Comparison of ENCODE assay signal across 20 cellular contexts in genomic region chr3:143465638-143466037, GRCh38.
DNase-seq lines count a peak whose midpoint lies in the region; ATAC-seq, FAIRE-seq and TF ChIP-seq lines count a peak whose summit lies in the region.
"Had no signal": no experiment of that assay in that cellular context is flagged by ENCODE, and none has a peak within 500 bp of the region (broad histone marks: within the 10 kb centered on the region; RNA-seq: fewer than 3 reads in every experiment).

No MANE protein-coding gene starts in this region.

- BruUV-seq in Calu3 (replicated peaks; lab: Mats Ljungman, UMichigan) (no TSS peak), PC-3 (replicated peaks; lab: Mats Ljungman, UMichigan) (no TSS peak)

- TF ChIP-seq CTCF in Calu3 (IDR thresholded peaks at IDR 0.05; ENCODE audit: unreplicated experiment): no peak
- no peak for TF ChIP-seq CTCF in PC-3 (conservative IDR thresholded peaks at IDR 0.05; ENCODE audit: low read depth, low read length)
- no peak for TF ChIP-seq CTCF in kidney (IDR thresholded peaks at IDR 0.05; ENCODE audit: borderline replicate concordance, extremely low read depth, insufficient read depth)
- no peak for TF ChIP-seq CTCF in mucosa of descending colon (IDR thresholded peaks at IDR 0.05)

- no peaks in the 10 kb centered on the region for H3K27me3 Mint-ChIP-seq in Calu3 (ENCODE audit: unreplicated experiment)

- no peaks in the 10 kb centered on the region for H3K36me3 Mint-ChIP-seq in Calu3 (ENCODE audit: insufficient read depth, unreplicated experiment)

- peak overlapping the region; percentile 68 for H3K27ac Mint-ChIP-seq in Calu3 (ENCODE audit: unreplicated experiment)
- H3K27ac Mint-ChIP-seq: CD8-positive, alpha-beta T cell; H9 had no signal

- no peaks in the 10 kb centered on the region for H3K79me2 ChIP-seq in PC-3 (ENCODE audit: low read length)

- H3K4me3 ChIP-seq in PC-3 (ENCODE audit: low read length) (no peak overlapping the region), kidney (ENCODE audit: low read length in 2 of 2) (no peak overlapping the region), mucosa of descending colon (no peak overlapping the region)

- no peaks in the 10 kb centered on the region for H3K27me3 ChIP-seq in PC-3 (ENCODE audit: low read length)

- H3K27ac ChIP-seq in PC-3 (ENCODE audit: low read length): no peak overlapping the region
- H3K27ac ChIP-seq in kidney (ENCODE audit: low read depth in 2 of 2, low read length in 2 of 2): no peak overlapping the region

- H3K4me3 Mint-ChIP-seq in Calu3 (ENCODE audit: low read depth, unreplicated experiment): no peak overlapping the region
- H3K4me3 Mint-ChIP-seq: CD8-positive, alpha-beta T cell; H9 had no signal

- no peak for TF ChIP-seq POLR2A in GM12892 (IDR thresholded peaks at IDR 0.05; ENCODE audit: low read depth, low read length)

- POLR2A ChIA-PET in PC-3 (lab: Charles Lee; ENCODE audit: unreplicated experiment): no interaction called here

- ATAC-seq in PC-3 (peak; percentile 13; the same call in 1 of the 2 replicates), mucosa of descending colon (peak; percentile 89), GM19463 (IDR thresholded peaks at IDR 0.05; ENCODE audit: unreplicated experiment) (no peak)
- ATAC-seq: CD8-positive, alpha-beta T cell; Panc1; SK-N-SH treated with all-trans-retinoic acid at 6 μM for 48 hours had no signal

- H3K9me3 ChIP-seq in PC-3 (ENCODE audit: low read length) (no peaks in the 10 kb centered on the region), kidney (ENCODE audit: control insufficient read depth in 1 of 2, low read length in 2 of 2) (no peaks in the 10 kb centered on the region), mucosa of descending colon (no peaks in the 10 kb centered on the region)

- H2AFZ ChIP-seq in PC-3 (ENCODE audit: low read length): no peak overlapping the region

- no peaks in the 10 kb centered on the region for H3K9me2 ChIP-seq in PC-3 (replicated peaks; ENCODE audit: low read length)

- CTCF ChIA-PET in Calu3 (lab: Charles Lee) (no interaction called here), PC-3 (lab: Charles Lee) (no interaction called here)

- H3K4me1 ChIP-seq in PC-3 (ENCODE audit: insufficient read depth, low read length) (no peaks in the 10 kb centered on the region), kidney (ENCODE audit: control insufficient read depth in 1 of 2, insufficient read depth in 1 of 2, low read depth in 1 of 2, low read length in 2 of 2) (no peaks in the 10 kb centered on the region), mucosa of descending colon (ENCODE audit: low read depth) (no peaks in the 10 kb centered on the region)

- FAIRE-seq in kidney (lab: Jason Lieb, UNC) (peak; percentile 66), GM12892 (lab: Jason Lieb, UNC) (no peak)
- FAIRE-seq: G401.6, GM19239, HTR-8/SVneo had no signal

- no peaks in the 10 kb centered on the region for H3K9me3 Mint-ChIP-seq in Calu3 (ENCODE audit: low read depth, unreplicated experiment)
- H3K9me3 Mint-ChIP-seq: CD8-positive, alpha-beta T cell; H9 had no signal

- intact Hi-C loops in Calu3 (cut with micrococcal nuclease; ENCODE audit: unreplicated experiment) (loop anchor here (2.0 kb wide), 1 partner anchor 21 kb away; no protein-coding TSS in a partner anchor), PC-3 (cut with micrococcal nuclease) (no loop called here), kidney (cut with DNase I) (no loop called here), mucosa of descending colon (cut with DNase I, micrococcal nuclease) (no loop called here)

- peak; percentile 42 for DNase-seq in Calu3
- DNase-seq in PC-3: peak; percentile 31
- no peak for DNase-seq in kidney
- no peak for DNase-seq in mucosa of descending colon
- DNase-seq in occipital lobe (lab: John Stamatoyannopoulos, UW): no peak
- DNase-seq in GM12892 (ENCODE audit: insufficient read length): no peak
- no peak for DNase-seq in SW480 (ENCODE audit: low spot score)
- DNase-seq: AML-193; CD8-positive, alpha-beta T cell; H9; IMR-90; NCI-H1694; NCI-H2081 treated with DMSO at 0.1 percent for 48 hours; NCI-H526 treated with DMSO at 0.1 percent for 48 hours had no signal

- H3K36me3 ChIP-seq in PC-3 (ENCODE audit: low read depth, low read length) (no peaks in the 10 kb centered on the region), kidney (ENCODE audit: control insufficient read depth in 1 of 2, insufficient read depth in 2 of 2, low read length in 2 of 2) (no peaks in the 10 kb centered on the region), mucosa of descending colon (ENCODE audit: low read depth) (no peaks in the 10 kb centered on the region)

- no peak overlapping the region for H3K4me2 ChIP-seq in PC-3 (ENCODE audit: low read length)

- no peaks in the 10 kb centered on the region for H3F3A ChIP-seq in PC-3 (ENCODE audit: low read length, unreplicated experiment)

- H3K9ac ChIP-seq in PC-3 (ENCODE audit: low read length) (no peak overlapping the region), kidney (ENCODE audit: low read length in 2 of 2) (no peak overlapping the region)

- no peaks in the 10 kb centered on the region for H4K20me1 ChIP-seq in PC-3 (ENCODE audit: low read length)

- peaks cover 49% of the 10 kb centered on the region for H3K4me1 Mint-ChIP-seq in Calu3 (ENCODE audit: low read depth, unreplicated experiment)

Comparison
In these comparisons a context has a peak if more than half of its experiments do, and no peak if none do; other contexts are left out.
1. DNase-seq: peak in Calu3 (single experiment) and PC-3 (single experiment); none in kidney (single experiment), mucosa of descending colon (0 of 3), occipital lobe (single experiment), GM12892 (single experiment) and SW480 (single experiment).